11 cellular contexts compared by ENCODE assay signal in the genomic region with DNA sequence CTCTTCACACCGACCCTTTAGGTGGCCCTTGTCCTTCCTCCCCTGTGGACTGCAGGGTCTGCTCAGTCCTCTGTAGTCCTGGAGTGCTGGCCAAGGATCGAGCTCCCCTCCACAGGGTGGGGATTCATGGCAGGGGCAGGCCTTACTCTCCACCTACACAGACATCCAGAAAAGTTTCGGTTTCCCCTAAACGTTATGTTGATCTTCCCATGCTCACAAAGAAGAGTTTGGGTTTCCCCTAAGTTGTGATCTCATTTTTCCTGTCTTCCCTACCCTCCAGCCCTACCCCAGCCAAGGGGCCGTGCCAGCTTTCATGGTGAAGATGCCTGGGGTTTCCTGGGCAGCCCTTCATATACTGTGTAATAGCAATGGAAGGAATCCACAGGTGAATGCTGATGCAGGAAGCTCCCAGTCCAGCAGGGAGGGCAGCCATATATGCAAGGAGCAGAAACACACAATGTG. TPM values are rescaled to one million over a fixed set of nuclear protein-coding genes. Genes with fewer than 3 reads are reported as not detected.
DNase-seq lines count a peak whose midpoint lies in the region; ATAC-seq lines count a peak whose summit lies in the region.
"Had no signal": no experiment of that assay in that cellular context is flagged by ENCODE, and none has a peak within 500 bp of the region (broad histone marks: within the 10 kb centered on the region; RNA-seq: fewer than 3 reads in every experiment).

No MANE protein-coding gene starts in this region.

- H3K9me3 ChIP-seq in right cardiac atrium (ENCODE audit: control insufficient read depth, low read length) = no peaks in the 10 kb centered on the region

- peaks cover 26 to 41% (median 31%) of the 10 kb centered on the region in 3 donors for H3K4me1 Mint-ChIP-seq in IgD-negative memory B cell
- H3K4me1 Mint-ChIP-seq in activated T-helper 2 cell treated with anti-CD3 and anti-CD28 coated beads, Interferon-gamma antibody, Interleukin-2, Interleukin-4, amounts not matched to agents 10 μg/mL and 5 μg/mL and 100 μg/mL, durations not matched to agents 14 hours and 24 hours and 36 hours (ENCODE audit: low read depth) = peaks cover 28% of the 10 kb centered on the region
- H3K4me1 Mint-ChIP-seq in stimulated activated naive B cell treated with anti-CD40 and anti-IgM and Interleukin-4, amounts not matched to agents 10 μg/mL and 1 μg/mL and 100 μg/mL, for 72 hours = peaks cover 38 to 54% of the 10 kb centered on the region in 2 donors

- peak overlapping the region in 1 of 3 donors; percentile 27 for H3K27ac Mint-ChIP-seq in IgD-negative memory B cell
- peak overlapping the region; percentile 71 for H3K27ac Mint-ChIP-seq in activated T-helper 2 cell treated with anti-CD3 and anti-CD28 coated beads, Interferon-gamma antibody, Interleukin-2, Interleukin-4, amounts not matched to agents 10 μg/mL and 5 μg/mL and 100 μg/mL, durations not matched to agents 14 hours and 24 hours and 36 hours
- peak overlapping the region; percentile 90 for H3K27ac Mint-ChIP-seq in stimulated activated naive B cell treated with anti-CD40 and anti-IgM and Interleukin-4, amounts not matched to agents 10 μg/mL and 1 μg/mL and 100 μg/mL, for 72 hours

- H3K36me3 Mint-ChIP-seq in IgD-negative memory B cell = peaks cover 2% of the 10 kb centered on the region
- H3K36me3 Mint-ChIP-seq in activated T-helper 2 cell treated with anti-CD3 and anti-CD28 coated beads, Interferon-gamma antibody, Interleukin-2, Interleukin-4, amounts not matched to agents 10 μg/mL and 5 μg/mL and 100 μg/mL, durations not matched to agents 14 hours and 24 hours and 36 hours (ENCODE audit: low read depth) = no peaks in the 10 kb centered on the region
- peaks cover 18 to 30% of the 10 kb centered on the region in 2 donors for H3K36me3 Mint-ChIP-seq in stimulated activated naive B cell treated with anti-CD40 and anti-IgM and Interleukin-4, amounts not matched to agents 10 μg/mL and 1 μg/mL and 100 μg/mL, for 72 hours

- H3K27me3 ChIP-seq in right cardiac atrium (ENCODE audit: control insufficient read depth, insufficient read depth) = no peaks in the 10 kb centered on the region

- H3K27ac ChIP-seq in right cardiac atrium (ENCODE audit: low read length) = peak overlapping the region; percentile 98
- H3K27ac ChIP-seq: neural progenitor cell had no signal

- peaks cover 36% of the 10 kb centered on the region for H3K4me1 ChIP-seq in right cardiac atrium (ENCODE audit: control insufficient read depth, insufficient read depth, low read length)
- H3K4me1 ChIP-seq: neural progenitor cell had no signal

- DNase-seq in activated T-helper 2 cell treated with anti-CD3 and anti-CD28 coated beads, Interferon-gamma antibody, Interleukin-2, Interleukin-4, amounts not matched to agents 10 μg/mL and 5 μg/mL and 100 μg/mL, durations not matched to agents 14 hours and 24 hours and 36 hours (ENCODE audit: low spot score) = no peak
- DNase-seq in right cardiac atrium = no peak
- no peak for DNase-seq in stimulated activated naive B cell treated with anti-CD40 and anti-IgM and Interleukin-4, amounts not matched to agents 10 μg/mL and 1 μg/mL and 100 μg/mL, for 72 hours
- no peak for DNase-seq in NK-92 (lab: John Stamatoyannopoulos, UW; ENCODE audit: unreplicated experiment)
- no peak for DNase-seq in SHP77 treated with DMSO at 0.1 percent for 48 hours (lab: John Stamatoyannopoulos, UW)
- DNase-seq in mucosa of gallbladder (ENCODE audit: low spot score) = no peak

- 17% methylated on average over 5 of the region's 5 CpGs for WGBS in right cardiac atrium

- H3K27me3 Mint-ChIP-seq in IgD-negative memory B cell = no peaks in the 10 kb centered on the region
- peaks cover 3% of the 10 kb centered on the region for H3K27me3 Mint-ChIP-seq in activated T-helper 2 cell treated with anti-CD3 and anti-CD28 coated beads, Interferon-gamma antibody, Interleukin-2, Interleukin-4, amounts not matched to agents 10 μg/mL and 5 μg/mL and 100 μg/mL, durations not matched to agents 14 hours and 24 hours and 36 hours (ENCODE audit: low read depth)
- peaks cover 0 to under 1% of the 10 kb centered on the region in 2 donors for H3K27me3 Mint-ChIP-seq in stimulated activated naive B cell treated with anti-CD40 and anti-IgM and Interleukin-4, amounts not matched to agents 10 μg/mL and 1 μg/mL and 100 μg/mL, for 72 hours

- intact Hi-C loops in activated T-helper 2 cell treated with anti-CD3 and anti-CD28 coated beads, Interferon-gamma antibody, Interleukin-2, Interleukin-4, amounts not matched to agents 10 μg/mL and 5 μg/mL and 100 μg/mL, durations not matched to agents 14 hours and 24 hours and 36 hours (cut with micrococcal nuclease) = no loop called here
- intact Hi-C loops in right cardiac atrium (cut with DNase I) = no loop called here

- peak overlapping the region in 3 of 4 donors; percentile 27 to 86 (median 86) for H3K4me3 Mint-ChIP-seq in IgD-negative memory B cell
- peak overlapping the region; percentile 24 for H3K4me3 Mint-ChIP-seq in activated T-helper 2 cell treated with anti-CD3 and anti-CD28 coated beads, Interferon-gamma antibody, Interleukin-2, Interleukin-4, amounts not matched to agents 10 μg/mL and 5 μg/mL and 100 μg/mL, durations not matched to agents 14 hours and 24 hours and 36 hours (ENCODE audit: low read depth)
- peak overlapping the region; percentile 52 to 57 for H3K4me3 Mint-ChIP-seq in stimulated activated naive B cell treated with anti-CD40 and anti-IgM and Interleukin-4, amounts not matched to agents 10 μg/mL and 1 μg/mL and 100 μg/mL, for 72 hours
- H3K4me3 Mint-ChIP-seq: neural progenitor cell had no signal

- no peak overlapping the region for H3K4me3 ChIP-seq in right cardiac atrium (ENCODE audit: low read length)
- H3K4me3 ChIP-seq: cardiac muscle cell, neural progenitor cell had no signal

- peak; percentile 2 to 11 for ATAC-seq in right cardiac atrium
- peak in 1 of 2 donors; percentile 17 for ATAC-seq in stimulated activated naive B cell treated with anti-CD40 and anti-IgM and Interleukin-4, amounts not matched to agents 10 μg/mL and 1 μg/mL and 100 μg/mL, for 72 hours (replicated peaks)
- no peak for ATAC-seq in HG03469 (IDR thresholded peaks at IDR 0.05; ENCODE audit: unreplicated experiment)

- no peaks in the 10 kb centered on the region for H3K9me3 Mint-ChIP-seq in IgD-negative memory B cell
- H3K9me3 Mint-ChIP-seq in activated T-helper 2 cell treated with anti-CD3 and anti-CD28 coated beads, Interferon-gamma antibody, Interleukin-2, Interleukin-4, amounts not matched to agents 10 μg/mL and 5 μg/mL and 100 μg/mL, durations not matched to agents 14 hours and 24 hours and 36 hours = no peaks in the 10 kb centered on the region
- H3K9me3 Mint-ChIP-seq in stimulated activated naive B cell treated with anti-CD40 and anti-IgM and Interleukin-4, amounts not matched to agents 10 μg/mL and 1 μg/mL and 100 μg/mL, for 72 hours = no peaks in the 10 kb centered on the region
- H3K9me3 Mint-ChIP-seq: neural progenitor cell had no signal

RNA-seq across cellular contexts. Expression of a gene that starts 10.3 kb away (rescaled TPM):
- polyA plus RNA-seq in IgD-negative memory B cell (6.6 TPM), right cardiac atrium (24.3 TPM)
- 8.6 and 9.2 TPM in 2 replicates for total RNA-seq in activated T-helper 2 cell treated with anti-CD3 and anti-CD28 coated beads, Interferon-gamma antibody, Interleukin-2, Interleukin-4, amounts not matched to agents 10 μg/mL and 5 μg/mL and 100 μg/mL, durations not matched to agents 14 hours and 24 hours and 36 hours
- total RNA-seq in right cardiac atrium (10 to 100 TPM; 14.9 to 19.0 (median 17.8) TPM), mucosa of gallbladder (20.3 TPM)

RNA-seq across cellular contexts. Expression of a gene that starts 12.7 kb away (rescaled TPM):
- polyA plus RNA-seq in IgD-negative memory B cell (43.4 TPM), right cardiac atrium (18.1 TPM)
- 64.5 and 70.2 TPM in 2 replicates for total RNA-seq in activated T-helper 2 cell treated with anti-CD3 and anti-CD28 coated beads, Interferon-gamma antibody, Interleukin-2, Interleukin-4, amounts not matched to agents 10 μg/mL and 5 μg/mL and 100 μg/mL, durations not matched to agents 14 hours and 24 hours and 36 hours
- total RNA-seq in right cardiac atrium (10 to 100 TPM; 21.9 to 35.4 (median 26.6) TPM), mucosa of gallbladder (59.6 TPM)

RNA-seq across cellular contexts. Expression of a gene that starts 55.5 kb away (rescaled TPM):
- polyA plus RNA-seq in IgD-negative memory B cell (0.55 TPM), right cardiac atrium (29.8 TPM)
- total RNA-seq in activated T-helper 2 cell treated with anti-CD3 and anti-CD28 coated beads, Interferon-gamma antibody, Interleukin-2, Interleukin-4, amounts not matched to agents 10 μg/mL and 5 μg/mL and 100 μg/mL, durations not matched to agents 14 hours and 24 hours and 36 hours = 0.84 and 0.99 TPM in 2 replicates
- total RNA-seq in right cardiac atrium (10 to 100 TPM; 17.4 to 41.0 (median 18.6) TPM), mucosa of gallbladder (20.2 TPM)
- total RNA-seq: OCI-LY7 had no signal

Comparison
In these comparisons a context has a peak if more than half of its experiments do, and no peak if none do; other contexts are left out.
1. H3K4me3 Mint-ChIP-seq: peak in every context shown above with its lines; median percentile 86 in IgD-negative memory B cell; 54 in stimulated activated naive B cell treated with anti-CD40 and anti-IgM and Interleukin-4, amounts not matched to agents 10 μg/mL and 1 μg/mL and 100 μg/mL, for 72 hours; 24 in activated T-helper 2 cell treated with anti-CD3 and anti-CD28 coated beads, Interferon-gamma antibody, Interleukin-2, Interleukin-4, amounts not matched to agents 10 μg/mL and 5 μg/mL and 100 μg/mL, durations not matched to agents 14 hours and 24 hours and 36 hours.